ENCODE assay signal across 8 cellular contexts in the genomic region with DNA sequence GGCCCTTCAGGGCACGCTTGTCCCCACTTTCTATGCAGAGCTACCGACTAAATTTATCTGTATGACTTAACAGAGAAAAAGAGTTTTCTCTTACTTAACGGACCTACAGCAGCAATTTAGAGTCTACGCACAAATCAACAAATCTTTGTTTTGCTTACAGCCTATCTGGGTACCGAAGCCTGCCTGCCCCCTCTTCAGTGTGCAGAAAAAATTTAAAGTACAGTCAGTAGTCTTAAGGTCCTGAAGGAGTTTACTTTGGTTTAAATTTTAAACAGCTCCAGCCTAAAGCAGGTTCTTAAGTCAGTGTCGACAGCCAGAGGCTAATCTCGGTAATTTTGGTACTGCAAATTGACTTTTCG. TPM values are rescaled to one million over a fixed set of nuclear protein-coding genes. Genes with fewer than 3 reads are reported as not detected.
DNase-seq lines count a peak whose midpoint lies in the region; ATAC-seq and TF ChIP-seq lines count a peak whose summit lies in the region.

No MANE protein-coding gene starts in this region.

- H3K36me3 ChIP-seq in CD4-positive, CD25-positive, alpha-beta regulatory T cell (ENCODE audit: control insufficient read depth, insufficient read depth, low read length): peaks cover 8% of the 10 kb centered on the region
- H3K36me3 ChIP-seq in NT2/D1 (ENCODE audit: insufficient read depth, insufficient read length, low read length): peaks cover 32% of the 10 kb centered on the region

- no peak for ATAC-seq in CD4-positive, CD25-positive, alpha-beta regulatory T cell (ENCODE audit: low read depth in 2 of 2)
- no peak for ATAC-seq in effector memory CD8-positive, alpha-beta T cell (replicated peaks)
- no peak for ATAC-seq in sciatic nerve
- ATAC-seq in GM18520 (IDR thresholded peaks at IDR 0.05; ENCODE audit: unreplicated experiment): no peak
- no peak for ATAC-seq in GM21576 (IDR thresholded peaks at IDR 0.05; ENCODE audit: unreplicated experiment)

- peaks cover 13% of the 10 kb centered on the region for H3K36me3 Mint-ChIP-seq in CD4-positive, CD25-positive, alpha-beta regulatory T cell
- H3K36me3 Mint-ChIP-seq in effector memory CD8-positive, alpha-beta T cell (ENCODE audit: insufficient read depth): peaks cover 51% of the 10 kb centered on the region
- H3K36me3 Mint-ChIP-seq in neural crest cell (ENCODE audit: low read depth): peaks cover 6% of the 10 kb centered on the region

- intact Hi-C loops in sciatic nerve (cut with DNase I): no loop called here

- H3K4me1 Mint-ChIP-seq in CD4-positive, CD25-positive, alpha-beta regulatory T cell: peaks cover 45 to 73% (median 53%) of the 10 kb centered on the region in 4 donors
- H3K4me1 Mint-ChIP-seq in effector memory CD8-positive, alpha-beta T cell (ENCODE audit: low read depth in 2 of 2): peaks cover 50 to 53% of the 10 kb centered on the region in 2 donors
- H3K4me1 Mint-ChIP-seq in neural crest cell: peaks cover 38% of the 10 kb centered on the region

- DNase-seq in CD4-positive, CD25-positive, alpha-beta regulatory T cell: peak in 1 of 3 donors; percentile 41
- DNase-seq in NT2/D1 (ENCODE audit: low read depth, low spot score): no peak
- DNase-seq in effector memory CD8-positive, alpha-beta T cell: peak in 1 of 3 experiments; percentile 10
- no peak for DNase-seq in neural crest cell (ENCODE audit: low read depth, low spot score)
- no peak for DNase-seq in sciatic nerve (ENCODE audit: low spot score)
- DNase-seq in activated effector memory CD4-positive, alpha-beta T cell treated with Interleukin-2 at 50 U/mL for 16 hours: no peak

- H3K4me1 ChIP-seq in CD4-positive, CD25-positive, alpha-beta regulatory T cell (ENCODE audit: control insufficient read depth, insufficient read depth, low read length, poor library complexity, severe bottlenecking): peaks cover 65% of the 10 kb centered on the region
- no peaks in the 10 kb centered on the region for H3K4me1 ChIP-seq in NT2/D1 (ENCODE audit: insufficient read depth, insufficient read length)

- TF ChIP-seq CTCF in neural crest cell (conservative IDR thresholded peaks at IDR 0.05): no peak

- peak overlapping the region; percentile 97 to 100 (median 99) for H3K27ac Mint-ChIP-seq in CD4-positive, CD25-positive, alpha-beta regulatory T cell
- peak overlapping the region; percentile 99 to 100 for H3K27ac Mint-ChIP-seq in effector memory CD8-positive, alpha-beta T cell
- peak overlapping the region; percentile 91 for H3K27ac Mint-ChIP-seq in neural crest cell (ENCODE audit: unreplicated experiment)

- H3K4me3 ChIP-seq in CD4-positive, CD25-positive, alpha-beta regulatory T cell (ENCODE audit: low read depth, low read length): peak overlapping the region; percentile 93
- H3K4me3 ChIP-seq in NT2/D1 (ENCODE audit: insufficient read length, low read depth): peak overlapping the region; percentile 87

- peak overlapping the region; percentile 94 for H3K27ac ChIP-seq in CD4-positive, CD25-positive, alpha-beta regulatory T cell (ENCODE audit: insufficient read depth, low read length, poor library complexity, severe bottlenecking)

- no peaks in the 10 kb centered on the region for H3K9me3 ChIP-seq in CD4-positive, CD25-positive, alpha-beta regulatory T cell (ENCODE audit: control insufficient read depth in 2 of 2, low read length in 2 of 2)
- no peaks in the 10 kb centered on the region for H3K9me3 ChIP-seq in NT2/D1 (ENCODE audit: insufficient read depth, low read length)

- peak overlapping the region; percentile 95 for H3K9ac ChIP-seq in NT2/D1 (ENCODE audit: insufficient read length, low read depth)

- H3K4me3 Mint-ChIP-seq in CD4-positive, CD25-positive, alpha-beta regulatory T cell: peak overlapping the region; percentile 96 to 99 (median 97)
- peak overlapping the region; percentile 84 to 92 for H3K4me3 Mint-ChIP-seq in effector memory CD8-positive, alpha-beta T cell
- peak overlapping the region; percentile 98 for H3K4me3 Mint-ChIP-seq in neural crest cell

- peaks cover 0 to 3% (median 0%) of the 10 kb centered on the region in 7 donors for H3K9me3 Mint-ChIP-seq in CD4-positive, CD25-positive, alpha-beta regulatory T cell
- no peaks in the 10 kb centered on the region for H3K9me3 Mint-ChIP-seq in effector memory CD8-positive, alpha-beta T cell
- peaks cover 5% of the 10 kb centered on the region for H3K9me3 Mint-ChIP-seq in neural crest cell

- no peaks in the 10 kb centered on the region for H3K27me3 ChIP-seq in CD4-positive, CD25-positive, alpha-beta regulatory T cell (ENCODE audit: control insufficient read depth, insufficient read depth, low read length)
- no peaks in the 10 kb centered on the region for H3K27me3 ChIP-seq in NT2/D1 (ENCODE audit: insufficient read depth, insufficient read length)

- H3K27me3 Mint-ChIP-seq in CD4-positive, CD25-positive, alpha-beta regulatory T cell: peaks cover 9% of the 10 kb centered on the region
- peaks cover 0 to 10% of the 10 kb centered on the region in 2 donors for H3K27me3 Mint-ChIP-seq in effector memory CD8-positive, alpha-beta T cell
- H3K27me3 Mint-ChIP-seq in neural crest cell (ENCODE audit: low read depth): peaks cover 11% of the 10 kb centered on the region

RNA-seq across cellular contexts. Expression of gene SACM1L, which starts 0.6 kb away (rescaled TPM):
- 70.0 TPM for total RNA-seq in CD4-positive, CD25-positive, alpha-beta regulatory T cell
- polyA plus RNA-seq in CD4-positive, CD25-positive, alpha-beta regulatory T cell: 10 to 100 TPM; 13.4 to 23.3 (median 18.4) TPM
- total RNA-seq in neural crest cell (44.1 and 45.7 TPM in 2 replicates), sciatic nerve (66.0 TPM)
